ENCODE assay signal across 11 cellular contexts in the genomic region with DNA sequence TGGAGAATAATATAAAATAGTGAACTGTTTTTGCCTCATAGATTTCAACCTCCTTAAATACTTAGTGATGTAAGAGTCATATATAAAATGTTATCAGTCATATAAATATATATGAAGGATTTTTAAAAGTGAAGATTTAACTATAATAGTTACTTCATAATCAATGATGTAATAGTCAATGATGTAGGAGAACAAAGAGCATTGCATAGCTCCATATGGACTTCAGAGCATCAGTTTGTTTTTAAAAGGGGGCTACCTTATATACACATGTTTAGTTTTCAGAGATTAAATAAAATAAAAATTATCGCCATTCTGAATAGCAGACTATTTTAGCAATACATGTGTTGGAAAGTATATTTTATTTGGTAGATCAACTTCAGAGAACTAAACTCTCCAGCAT. TPM values are rescaled to one million over a fixed set of nuclear protein-coding genes. Genes with fewer than 3 reads are reported as not detected.
A peak's percentile ranks its signal among the peaks of the same experiment; 100 is the strongest.
DNase-seq lines count a peak whose midpoint lies in the region; ATAC-seq, FAIRE-seq and TF ChIP-seq lines count a peak whose summit lies in the region.
"Had no signal": no experiment of that assay in that cellular context is flagged by ENCODE, and none has a peak within 500 bp of the region (broad histone marks: within the 10 kb centered on the region; RNA-seq: fewer than 3 reads in every experiment).

No MANE protein-coding gene starts in this region.

- H2AFZ ChIP-seq in keratinocyte (ENCODE audit: control insufficient read depth, low read length) = no peak overlapping the region

- peak overlapping the region; percentile 82 for H3K9ac ChIP-seq in keratinocyte (ENCODE audit: control insufficient read depth, extremely low read depth, insufficient read depth, low read length)

- H3K9me3 Mint-ChIP-seq in activated CD8-positive, alpha-beta T cell treated with anti-CD3 and anti-CD28 coated beads for 36 hours = peaks cover 3% of the 10 kb centered on the region
- H3K9me3 Mint-ChIP-seq in type B pancreatic cell = no peaks in the 10 kb centered on the region

- H3K27me3 ChIP-seq in heart left ventricle = no peaks in the 10 kb centered on the region
- H3K27me3 ChIP-seq in keratinocyte (ENCODE audit: control insufficient read depth, extremely low read depth, insufficient read depth, low read length) = no peaks in the 10 kb centered on the region
- H3K27me3 ChIP-seq: neutrophil had no signal

- POLR2A ChIA-PET in activated CD8-positive, alpha-beta T cell treated with anti-CD3 and anti-CD28 coated beads for 36 hours (lab: Charles Lee) = interaction anchor here (1.1 kb wide), 2 partner anchors 28 to 30 kb away, joined by 3 to 4 read pairs; no protein-coding TSS in a partner anchor

- H3K36me3 ChIP-seq in heart left ventricle (no peaks in the 10 kb centered on the region), keratinocyte (ENCODE audit: control insufficient read depth in 2 of 2, extremely low read depth in 1 of 2, insufficient read depth in 2 of 2, low read length in 2 of 2) (no peaks in the 10 kb centered on the region)
- H3K36me3 ChIP-seq: neutrophil had no signal

- H3K4me3 ChIP-seq in heart left ventricle (peak overlapping the region in 10 of 12 donors; percentile 55 to 78 (median 72)), keratinocyte (ENCODE audit: control insufficient read depth in 2 of 3, extremely low read depth in 1 of 3, insufficient read depth in 2 of 3, low read depth in 1 of 3, low read length in 3 of 3) (peak overlapping the region in 1 of 3 experiments; percentile 82)

- H3K4me2 ChIP-seq in keratinocyte (ENCODE audit: control insufficient read depth, extremely low read depth, insufficient read depth, low read depth, low read length) = peak overlapping the region; percentile 96

- H3K9me1 ChIP-seq in keratinocyte (ENCODE audit: control insufficient read depth, extremely low read depth, insufficient read depth, low read length) = no peaks in the 10 kb centered on the region

- peak overlapping the region; percentile 91 for H3K27ac Mint-ChIP-seq in activated CD8-positive, alpha-beta T cell treated with anti-CD3 and anti-CD28 coated beads for 36 hours
- no peak overlapping the region for H3K27ac Mint-ChIP-seq in type B pancreatic cell

- CTCF ChIA-PET in activated CD8-positive, alpha-beta T cell treated with anti-CD3 and anti-CD28 coated beads for 36 hours (lab: Charles Lee) = interaction anchor here (1.2 kb wide), 2 partner anchors 9 to 70 kb away, joined by 3 read pairs; partner anchors contain the start of gene CCDC7

- peaks cover 17% of the 10 kb centered on the region for H3K36me3 Mint-ChIP-seq in activated CD8-positive, alpha-beta T cell treated with anti-CD3 and anti-CD28 coated beads for 36 hours (ENCODE audit: low read depth)
- H3K36me3 Mint-ChIP-seq in type B pancreatic cell = peaks cover 16% of the 10 kb centered on the region

- ATAC-seq in heart left ventricle (no peak), Right ventricle myocardium inferior (no peak), HG02884 (IDR thresholded peaks at IDR 0.05; ENCODE audit: unreplicated experiment) (no peak), HG03139 (IDR thresholded peaks at IDR 0.05; ENCODE audit: unreplicated experiment) (no peak)
- no peak for ATAC-seq in activated CD8-positive, alpha-beta T cell treated with anti-CD3 and anti-CD28 coated beads for 36 hours

- 64 to 75% (median 69%) methylated on average over 1 of the region's 1 CpG for WGBS in heart left ventricle, 4 donors

- DNase-seq in heart left ventricle = no peak
- DNase-seq in Right ventricle myocardium inferior (ENCODE audit: missing footprints) = no peak
- DNase-seq in activated CD8-positive, alpha-beta T cell treated with anti-CD3 and anti-CD28 coated beads for 36 hours = no peak
- no peak for DNase-seq in keratinocyte (ENCODE audit: low read depth, low spot score)
- no peak for DNase-seq in type B pancreatic cell (ENCODE audit: extremely low spot score, unreplicated experiment)
- no peak for DNase-seq in GM19240 (ENCODE audit: insufficient read length, low spot score)
- DNase-seq: activated T-cell treated with anti-CD3 and anti-CD28 coated beads, Interleukin-2, amount 50 U/mL, for 48 hours; foreskin melanocyte had no signal

- FAIRE-seq in keratinocyte (lab: Jason Lieb, UNC) = no peak

- peaks cover 9% of the 10 kb centered on the region for H3K79me2 ChIP-seq in keratinocyte (ENCODE audit: control insufficient read depth, insufficient read depth, low read length)

- H3K4me1 ChIP-seq in heart left ventricle (peaks cover 0 to 54% (median 23%) of the 10 kb centered on the region in 12 donors), keratinocyte (ENCODE audit: control insufficient read depth, extremely low read depth, insufficient read depth, low read length) (peaks cover 2% of the 10 kb centered on the region)

- dilution Hi-C loops in keratinocyte (cut with MboI; ENCODE audit: extremely low pct_ligation_motif_present, low sequenced_read_pairs) = no loop called here

- intact Hi-C loops in heart left ventricle (cut with DNase I) (loop anchor here in 4 of 10 donors (5.0 to 10.0 kb wide), 2 partner anchors 71 to 321 kb away; partner anchors contain the start of genes CCDC7 (in 2 of the 4) and KIF5B (in 2 of the 4)), Right ventricle myocardium inferior (cut with DNase I) (no loop called here)
- intact Hi-C loops in activated CD8-positive, alpha-beta T cell treated with anti-CD3 and anti-CD28 coated beads for 36 hours (cut with micrococcal nuclease) = loop anchor here (10.0 kb wide), 1 partner anchor 629 kb away; no protein-coding TSS in a partner anchor

- H3K27ac ChIP-seq in heart left ventricle = peak overlapping the region in 7 of 12 donors; percentile 9 to 94 (median 84)
- H3K27ac ChIP-seq in keratinocyte (ENCODE audit: control insufficient read depth, insufficient read depth, low read length) = no peak overlapping the region
- H3K27ac ChIP-seq: neutrophil had no signal

- peaks cover 36% of the 10 kb centered on the region for H3K4me1 Mint-ChIP-seq in activated CD8-positive, alpha-beta T cell treated with anti-CD3 and anti-CD28 coated beads for 36 hours (ENCODE audit: low read depth)
- peaks cover 14% of the 10 kb centered on the region for H3K4me1 Mint-ChIP-seq in type B pancreatic cell (ENCODE audit: unreplicated experiment)

- H3K9me3 ChIP-seq in heart left ventricle = peaks cover 0 to 7% (median 0%) of the 10 kb centered on the region in 12 donors
- no peaks in the 10 kb centered on the region for H3K9me3 ChIP-seq in keratinocyte (ENCODE audit: control insufficient read depth, low read depth, low read length)
- H3K9me3 ChIP-seq: neutrophil had no signal

- no peaks in the 10 kb centered on the region for H3K27me3 Mint-ChIP-seq in activated CD8-positive, alpha-beta T cell treated with anti-CD3 and anti-CD28 coated beads for 36 hours
- no peaks in the 10 kb centered on the region for H3K27me3 Mint-ChIP-seq in type B pancreatic cell

- TF ChIP-seq CTCF in heart left ventricle (IDR thresholded peaks at IDR 0.05) = no peak
- no peak for TF ChIP-seq CTCF in activated CD8-positive, alpha-beta T cell treated with anti-CD3 and anti-CD28 coated beads for 36 hours (IDR thresholded peaks at IDR 0.05)
- TF ChIP-seq CTCF in keratinocyte (optimal IDR thresholded peaks at IDR 0.05 in 1 of 3, IDR thresholded peaks at IDR 0.05 in 1 of 3, conservative IDR thresholded peaks at IDR 0.05 in 1 of 3; ENCODE audit: extremely low read depth in 1 of 3, insufficient read depth in 2 of 3, low read length in 3 of 3) = no peak
- no peak for TF ChIP-seq CTCF in type B pancreatic cell (conservative IDR thresholded peaks at IDR 0.05)

- TF ChIP-seq POLR2A in heart left ventricle (IDR thresholded peaks at IDR 0.05) = no peak

- H3K4me3 Mint-ChIP-seq in activated CD8-positive, alpha-beta T cell treated with anti-CD3 and anti-CD28 coated beads for 36 hours = no peak overlapping the region
- H3K4me3 Mint-ChIP-seq in type B pancreatic cell = peak overlapping the region; percentile 91

- H4K20me1 ChIP-seq in keratinocyte (ENCODE audit: control insufficient read depth, extremely low read depth, insufficient read depth, low read length) = no peaks in the 10 kb centered on the region

RNA-seq across cellular contexts. Expression of gene EPC1, which starts 29.1 kb away (rescaled TPM):
- total RNA-seq in heart left ventricle (10 to 100 TPM; 13.0 to 26.3 (median 19.2) TPM), Right ventricle myocardium inferior (18.0 TPM), type B pancreatic cell (ENCODE audit: low replicate concordance) (42.4 and 47.1 TPM in 2 replicates)
- polyA plus RNA-seq in heart left ventricle (10 to 100 TPM; 10.9 to 11.0 TPM), keratinocyte (15.5 to 34.8 TPM (median 33.5 TPM) in 3 replicates)
- total RNA-seq in activated CD8-positive, alpha-beta T cell treated with anti-CD3 and anti-CD28 coated beads for 36 hours = 10 to 100 TPM; 33.0 to 33.9 TPM
- polyA plus RNA-seq in keratinocyte (2011; ENCODE audit: low read depth) = 15.9 TPM
- polyA plus RNA-seq in keratinocyte (2011; cell fraction: cytosol; rRNA removed) = 9.5 and 19.0 TPM in 2 replicates
- polyA plus RNA-seq in keratinocyte (2011; cell fraction: nucleus; rRNA removed) = 33.0 and 42.0 TPM in 2 replicates
- polyA plus RNA-seq in keratinocyte (2012; ENCODE audit: low replicate concordance) = 6.5 and 16.0 TPM in 2 replicates
- polyA minus RNA-seq in keratinocyte = 8.1 to 51.4 TPM (median 38.0 TPM) in 3 replicates
- polyA minus RNA-seq in keratinocyte (2011; cell fraction: cytosol; rRNA and poly(A)+ RNA removed) = 16.7 TPM
- 27.8 and 49.6 TPM in 2 replicates for polyA minus RNA-seq in keratinocyte (2011; cell fraction: nucleus; rRNA and poly(A)+ RNA removed)
